Comparison of ENCODE assay signal across 9 cellular contexts in genomic region chr12:93381183-93381975, GRCh38. TPM values are rescaled to one million over a fixed set of nuclear protein-coding genes. Genes with fewer than 3 reads are reported as not detected.
DNase-seq lines count a peak whose midpoint lies in the region; ATAC-seq and TF ChIP-seq lines count a peak whose summit lies in the region.
"Had no signal": no experiment of that assay in that cellular context is flagged by ENCODE, and none has a peak within 500 bp of the region (broad histone marks: within the 10 kb centered on the region; RNA-seq: fewer than 3 reads in every experiment).

No MANE protein-coding gene starts in this region.

- H3K4me3 ChIP-seq in GM12864 (ENCODE audit: low read depth, low read length) = peak overlapping the region; percentile 64
- H3K4me3 ChIP-seq in SU-DHL-6 (ENCODE audit: insufficient read depth, low read length, poor library complexity, severe bottlenecking) = no peak overlapping the region
- peak overlapping the region in 3 of 4 donors; percentile 93 to 94 (median 93) for H3K4me3 ChIP-seq in esophagus squamous epithelium
- peak overlapping the region; percentile 78 for H3K4me3 ChIP-seq in psoas muscle

- DNase-seq in GM12864 (ENCODE audit: low read depth) (no peak), esophagus squamous epithelium (lab: John Stamatoyannopoulos, UW) (no peak), psoas muscle (no peak), C1 segment of cervical spinal cord (lab: John Stamatoyannopoulos, UW) (no peak), MV-4-11 (lab: John Stamatoyannopoulos, UW) (no peak), NCI-H2196 (lab: John Stamatoyannopoulos, UW; ENCODE audit: unreplicated experiment) (no peak)
- DNase-seq: NCI-H1436 had no signal

- H3F3A ChIP-seq in SU-DHL-6 (ENCODE audit: insufficient read depth) = no peaks in the 10 kb centered on the region

- peaks cover 15% of the 10 kb centered on the region; the same call in 1 of the 2 replicates for H4K20me1 ChIP-seq in SU-DHL-6 (ENCODE audit: low read depth, low read length)

- TF ChIP-seq CTCF in GM12864 (IDR thresholded peaks at IDR 0.05; ENCODE audit: low read depth, low read length, missing control alignments) = no peak
- no peak for TF ChIP-seq CTCF in SU-DHL-6 (IDR thresholded peaks at IDR 0.05; ENCODE audit: insufficient read depth, low read length, poor library complexity, severe bottlenecking)
- TF ChIP-seq CTCF in esophagus squamous epithelium (IDR thresholded peaks at IDR 0.05) = no peak
- TF ChIP-seq CTCF in psoas muscle (IDR thresholded peaks at IDR 0.05) = no peak

- H3K4me1 ChIP-seq in esophagus squamous epithelium (peaks cover 33 to 63% (median 35%) of the 10 kb centered on the region in 3 donors), psoas muscle (peaks cover 63% of the 10 kb centered on the region)

- no peak overlapping the region for H3K9ac ChIP-seq in SU-DHL-6 (ENCODE audit: low read length)

- peaks cover 74% of the 10 kb centered on the region for H3K79me2 ChIP-seq in SU-DHL-6 (ENCODE audit: insufficient read depth, low read length)

- H3K27ac ChIP-seq in SU-DHL-6 (ENCODE audit: low read depth, low read length) = no peak overlapping the region
- peak overlapping the region in 3 of 4 donors; percentile 93 to 97 (median 97) for H3K27ac ChIP-seq in esophagus squamous epithelium
- peak overlapping the region; percentile 92 for H3K27ac ChIP-seq in psoas muscle

- no peaks in the 10 kb centered on the region for H3K36me3 ChIP-seq in SU-DHL-6 (ENCODE audit: low read length)
- H3K36me3 ChIP-seq in esophagus squamous epithelium = no peaks in the 10 kb centered on the region
- H3K36me3 ChIP-seq in psoas muscle (ENCODE audit: insufficient read depth in 1 of 2, low read depth in 1 of 2) = peaks cover 0 to 32% of the 10 kb centered on the region in 2 donors

- H3K9me3 ChIP-seq in SU-DHL-6 (ENCODE audit: insufficient read depth, low read length) (no peaks in the 10 kb centered on the region), esophagus squamous epithelium (no peaks in the 10 kb centered on the region), psoas muscle (no peaks in the 10 kb centered on the region)

- ATAC-seq in psoas muscle (no peak), HG03095 (IDR thresholded peaks at IDR 0.05; ENCODE audit: unreplicated experiment) (no peak)

- no peaks in the 10 kb centered on the region for H3K9me2 ChIP-seq in SU-DHL-6 (replicated peaks; ENCODE audit: insufficient read depth, low read length)

- peak overlapping the region; percentile 69 for H3K4me2 ChIP-seq in SU-DHL-6 (ENCODE audit: low read depth, low read length, poor library complexity, severe bottlenecking)

- TF ChIP-seq POLR2A in esophagus squamous epithelium (IDR thresholded peaks at IDR 0.05) = no peak

- WGBS in esophagus squamous epithelium, 2 donors = 27 to 32% methylated on average over 5 of the region's 5 CpGs
- 43 to 62% (median 44%) methylated on average over 5 of the region's 5 CpGs for WGBS in psoas muscle, 3 donors

- intact Hi-C loops in esophagus squamous epithelium (cut with DNase I) = no loop called here
- intact Hi-C loops in psoas muscle (cut with DNase I) = loop anchor here (5.0 to 10.0 kb wide), 2 partner anchors 247 to 254 kb away; no protein-coding TSS in a partner anchor

- H2AFZ ChIP-seq in SU-DHL-6 (ENCODE audit: low read depth, low read length, severe bottlenecking) = no peak overlapping the region

- no peaks in the 10 kb centered on the region for H3K27me3 ChIP-seq in SU-DHL-6 (ENCODE audit: low read length)
- H3K27me3 ChIP-seq in esophagus squamous epithelium = no peaks in the 10 kb centered on the region
- no peaks in the 10 kb centered on the region for H3K27me3 ChIP-seq in psoas muscle (ENCODE audit: insufficient read depth in 3 of 3, low read length in 2 of 3)

RNA-seq across cellular contexts. Expression of gene NUDT4, which starts 3.7 kb away (rescaled TPM):
- total RNA-seq in esophagus squamous epithelium (10 to 100 TPM; 16.0 to 33.8 (median 25.7) TPM), psoas muscle (100 to 1,000 TPM; 187 to 254 (median 211) TPM)
- polyA plus RNA-seq in psoas muscle = 100 to 1,000 TPM in 1 of 3 donors, 10 to 100 TPM in 2; 48.3 to 108 (median 76.1) TPM

Comparison
In these comparisons a context has a peak if more than half of its experiments do, and no peak if none do; other contexts are left out.
1. RNA of gene NUDT4, which starts 3.7 kb away (total RNA-seq): 187 to 254 TPM in psoas muscle; 16.0 to 33.8 TPM in esophagus squamous epithelium; every median in the first group is over 4 times any median in the second.